In the genomic region with DNA sequence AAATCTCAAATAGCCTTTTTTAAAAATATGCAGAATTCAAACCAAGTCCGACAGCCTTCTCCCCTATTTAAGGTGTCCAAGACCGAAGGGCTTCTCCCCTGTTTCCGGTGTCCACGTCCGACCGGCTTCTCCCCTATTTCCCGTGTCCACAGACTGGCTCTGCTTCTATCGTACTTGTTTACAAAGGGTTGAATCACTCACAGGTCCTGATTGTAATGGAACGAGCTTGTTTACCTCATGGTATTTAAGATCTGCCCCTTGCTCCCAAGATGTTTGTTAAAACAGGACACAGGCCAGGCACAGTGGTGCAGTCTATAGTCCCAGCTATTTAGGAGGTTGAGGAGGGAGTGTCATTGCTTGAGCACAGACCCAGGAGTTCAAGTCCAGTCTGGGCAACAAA, we compare ENCODE assay signal across 26 cellular contexts.
"Had no signal": no experiment of that assay in that cellular context is flagged by ENCODE, and none has a peak within 500 bp of the region (broad histone marks: within the 10 kb centered on the region; RNA-seq: fewer than 3 reads in every experiment).

No MANE protein-coding gene starts in this region.

- H3K27ac ChIP-seq: colonic mucosa, esophagus muscularis mucosa, foreskin keratinocyte, gastroesophageal sphincter, heart left ventricle, left ventricle myocardium inferior, lower lobe of right lung, parathyroid adenoma, psoas muscle, skin epidermis, spleen, testis, tibial artery had no signal

- H3K27ac Mint-ChIP-seq: dendritic cell treated with granulocyte-macrophage colony-stimulating factor and Interleukin-4, amounts not matched to agents 40 ng/mL and 50 ng/mL, for 4 days; naive thymus-derived CD8-positive, alpha-beta T cell; stimulated activated memory B cell treated with anti-CD40 and anti-IgM and Interleukin-4, amounts not matched to agents 10 μg/mL and 1 μg/mL and 100 μg/mL, for 72 hours; type B pancreatic cell had no signal

- FAIRE-seq: endothelial cell of umbilical vein, islet of Langerhans had no signal

- H3K4me3 Mint-ChIP-seq: dendritic cell treated with granulocyte-macrophage colony-stimulating factor and Interleukin-4, amounts not matched to agents 40 ng/mL and 50 ng/mL, for 4 days; naive thymus-derived CD8-positive, alpha-beta T cell; stimulated activated memory B cell treated with anti-CD40 and anti-IgM and Interleukin-4, amounts not matched to agents 10 μg/mL and 1 μg/mL and 100 μg/mL, for 72 hours; type B pancreatic cell had no signal

- H3K36me3 Mint-ChIP-seq: naive thymus-derived CD8-positive, alpha-beta T cell; stimulated activated memory B cell treated with anti-CD40 and anti-IgM and Interleukin-4, amounts not matched to agents 10 μg/mL and 1 μg/mL and 100 μg/mL, for 72 hours; type B pancreatic cell had no signal

- H3K9me3 ChIP-seq: colonic mucosa, esophagus muscularis mucosa, gastroesophageal sphincter, heart left ventricle, left ventricle myocardium inferior, lower lobe of right lung, psoas muscle, spleen, testis, tibial artery had no signal

- H3K27me3 Mint-ChIP-seq: dendritic cell treated with granulocyte-macrophage colony-stimulating factor and Interleukin-4, amounts not matched to agents 40 ng/mL and 50 ng/mL, for 4 days; naive thymus-derived CD8-positive, alpha-beta T cell; stimulated activated memory B cell treated with anti-CD40 and anti-IgM and Interleukin-4, amounts not matched to agents 10 μg/mL and 1 μg/mL and 100 μg/mL, for 72 hours; type B pancreatic cell had no signal

- H3K27me3 ChIP-seq: colonic mucosa, esophagus muscularis mucosa, foreskin keratinocyte, gastroesophageal sphincter, heart left ventricle, spleen, testis, tibial artery had no signal

- H3K36me3 ChIP-seq: colonic mucosa, esophagus muscularis mucosa, gastroesophageal sphincter, heart left ventricle, left ventricle myocardium inferior, lower lobe of right lung, spleen, tibial artery had no signal

- ATAC-seq: foreskin keratinocyte; gastroesophageal sphincter; heart left ventricle; left cardiac atrium; lower lobe of right lung; naive thymus-derived CD8-positive, alpha-beta T cell; psoas muscle; right cardiac atrium; stimulated activated memory B cell treated with anti-CD40 and anti-IgM and Interleukin-4, amounts not matched to agents 10 μg/mL and 1 μg/mL and 100 μg/mL, for 72 hours; stimulated activated naive CD8-positive, alpha-beta T cell treated with anti-CD3 and anti-CD28 coated beads, Interleukin-15, Interleukin-2, amounts not matched to agents 100 U/mL and 50 U/mL, for 24 hours had no signal

- H3K79me2 ChIP-seq: parathyroid adenoma had no signal

- H3K9me3 Mint-ChIP-seq: dendritic cell treated with granulocyte-macrophage colony-stimulating factor and Interleukin-4, amounts not matched to agents 40 ng/mL and 50 ng/mL, for 4 days; stimulated activated memory B cell treated with anti-CD40 and anti-IgM and Interleukin-4, amounts not matched to agents 10 μg/mL and 1 μg/mL and 100 μg/mL, for 72 hours; type B pancreatic cell had no signal

- H3K4me1 ChIP-seq: colonic mucosa, esophagus muscularis mucosa, foreskin keratinocyte, gastroesophageal sphincter, heart left ventricle, left ventricle myocardium inferior, lower lobe of right lung, parathyroid adenoma, psoas muscle, spleen, testis, tibial artery had no signal

- H3K4me1 Mint-ChIP-seq: naive thymus-derived CD8-positive, alpha-beta T cell; stimulated activated memory B cell treated with anti-CD40 and anti-IgM and Interleukin-4, amounts not matched to agents 10 μg/mL and 1 μg/mL and 100 μg/mL, for 72 hours had no signal

- H3K4me3 ChIP-seq: colonic mucosa, esophagus muscularis mucosa, gastroesophageal sphincter, heart left ventricle, left ventricle myocardium inferior, lower lobe of right lung, psoas muscle, skin epidermis, spleen, testis, tibial artery had no signal

- DNase-seq: colonic mucosa; effector CD8-positive, alpha-beta T cell; foreskin keratinocyte; heart left ventricle; hippocampal formation; left cardiac atrium; left ventricle myocardium inferior; lower lobe of right lung; naive thymus-derived CD8-positive, alpha-beta T cell; psoas muscle; right cardiac atrium; spleen; stimulated activated CD4-positive, alpha-beta T cell treated with anti-CD3 and anti-CD28 coated beads, Interleukin-4, amount 100 ng/mL, for 4 hours; stimulated activated naive CD8-positive, alpha-beta T cell treated with anti-CD3 and anti-CD28 coated beads, Interleukin-15, Interleukin-2, amounts not matched to agents 100 U/mL and 50 U/mL, for 24 hours; substantia nigra; testis; tibial artery had no signal

- H2AFZ ChIP-seq: parathyroid adenoma had no signal

- H3K9ac ChIP-seq: parathyroid adenoma had no signal
